Comparison of ENCODE assay signal across 8 cellular contexts in genomic region chr11:34054351-34054750, GRCh38. TPM values are rescaled to one million over a fixed set of nuclear protein-coding genes. Genes with fewer than 3 reads are reported as not detected.
A peak's percentile ranks its signal among the peaks of the same experiment; 100 is the strongest.
DNase-seq lines count a peak whose midpoint lies in the region; ATAC-seq and TF ChIP-seq lines count a peak whose summit lies in the region.
"Not testable (repeated sequence)": the region's sequence is repeated elsewhere in the genome, so short reads cannot be mapped to it uniquely, and the experiment has no call there.

No MANE protein-coding gene starts in this region.

- H3K4me3 Mint-ChIP-seq in activated T-helper 1 cell treated with anti-CD3 and anti-CD28 coated beads, Interleukin-12 subunit alpha, Interleukin-12 subunit beta, Interleukin-2, Interleukin-4 antibody, amounts not matched to agents 30 ng/mL and 10 ng/mL and 1 ng/mL, durations not matched to agents 14 hours and 24 hours and 36 hours, result peak overlapping the region; percentile 99
- H3K4me3 Mint-ChIP-seq in glutamatergic neuron (ENCODE audit: unreplicated experiment), result peak overlapping the region; percentile 95
- peak overlapping the region; percentile 98 for H3K4me3 Mint-ChIP-seq in natural killer cell treated with Interleukin-12 subunit alpha and Interleukin-12 subunit beta and Interleukin-15 and Interleukin-18, amount 100 ng/mL, for 72 hours
- peak overlapping the region; percentile 59 to 98 for H3K4me3 Mint-ChIP-seq in stimulated activated naive B cell treated with anti-CD40 and anti-IgM and Interleukin-4, amounts not matched to agents 10 μg/mL and 1 μg/mL and 100 μg/mL, for 72 hours

- intact Hi-C loops in activated T-helper 1 cell treated with anti-CD3 and anti-CD28 coated beads, Interleukin-12 subunit alpha, Interleukin-12 subunit beta, Interleukin-2, Interleukin-4 antibody, amounts not matched to agents 30 ng/mL and 10 ng/mL and 1 ng/mL, durations not matched to agents 14 hours and 24 hours and 36 hours (cut with micrococcal nuclease), result loop anchor here (5.0 to 10.0 kb wide), 5 partner anchors 162 to 1610 kb away; partner anchors contain the start of genes CSTF3, DEPDC7, LMO2 and QSER1
- intact Hi-C loops in colonic mucosa (cut with DNase I), result not testable (repeated sequence)

- not testable (repeated sequence) for H3K27me3 Mint-ChIP-seq in activated T-helper 1 cell treated with anti-CD3 and anti-CD28 coated beads, Interleukin-12 subunit alpha, Interleukin-12 subunit beta, Interleukin-2, Interleukin-4 antibody, amounts not matched to agents 30 ng/mL and 10 ng/mL and 1 ng/mL, durations not matched to agents 14 hours and 24 hours and 36 hours (ENCODE audit: insufficient read depth); natural killer cell treated with Interleukin-12 subunit alpha and Interleukin-12 subunit beta and Interleukin-15 and Interleukin-18, amount 100 ng/mL, for 72 hours; stimulated activated naive B cell treated with anti-CD40 and anti-IgM and Interleukin-4, amounts not matched to agents 10 μg/mL and 1 μg/mL and 100 μg/mL, for 72 hours
- H3K27me3 Mint-ChIP-seq in glutamatergic neuron (ENCODE audit: unreplicated experiment), result peaks cover 15% of the 10 kb centered on the region

- not testable (repeated sequence) for H3K9me3 ChIP-seq in SJCRH30 (replicated peaks); colonic mucosa

- H3K9me3 Mint-ChIP-seq in activated T-helper 1 cell treated with anti-CD3 and anti-CD28 coated beads, Interleukin-12 subunit alpha, Interleukin-12 subunit beta, Interleukin-2, Interleukin-4 antibody, amounts not matched to agents 30 ng/mL and 10 ng/mL and 1 ng/mL, durations not matched to agents 14 hours and 24 hours and 36 hours; natural killer cell treated with Interleukin-12 subunit alpha and Interleukin-12 subunit beta and Interleukin-15 and Interleukin-18, amount 100 ng/mL, for 72 hours; stimulated activated naive B cell treated with anti-CD40 and anti-IgM and Interleukin-4, amounts not matched to agents 10 μg/mL and 1 μg/mL and 100 μg/mL, for 72 hours: not testable (repeated sequence)
- peaks cover 12% of the 10 kb centered on the region for H3K9me3 Mint-ChIP-seq in glutamatergic neuron (ENCODE audit: unreplicated experiment)

- not testable (repeated sequence) for TF ChIP-seq CTCF in BJ (IDR thresholded peaks at IDR 0.05; ENCODE audit: insufficient read depth, low read depth, low read length); HL-60 (IDR thresholded peaks at IDR 0.05; ENCODE audit: insufficient read depth, low read length); colonic mucosa (IDR thresholded peaks at IDR 0.05); glutamatergic neuron (IDR thresholded peaks at IDR 0.05; ENCODE audit: partially characterized antibody, unreplicated experiment)

- H3K4me3 ChIP-seq in BJ (ENCODE audit: low read depth, low read length) (peak overlapping the region; percentile 97), HL-60 (replicated peaks; ENCODE audit: insufficient read depth, low read length) (peak overlapping the region; percentile 84), SJCRH30 (peak overlapping the region; percentile 93), colonic mucosa (peak overlapping the region; percentile 98)

- CTCF ChIA-PET in BJ (lab: Yijun Ruan, JAX), result interaction anchor here (0.6 kb wide), 2 partner anchors 33 to 224 kb away, joined by 3 read pairs; no protein-coding TSS in a partner anchor

- H3K36me3 ChIP-seq in BJ (ENCODE audit: control insufficient read depth, insufficient read depth, low read length); colonic mucosa: not testable (repeated sequence)
- H3K36me3 ChIP-seq in SJCRH30, result peaks cover 54% of the 10 kb centered on the region

- ATAC-seq in natural killer cell treated with Interleukin-12 subunit alpha and Interleukin-12 subunit beta and Interleukin-15 and Interleukin-18, amount 100 ng/mL, for 72 hours; stimulated activated naive B cell treated with anti-CD40 and anti-IgM and Interleukin-4, amounts not matched to agents 10 μg/mL and 1 μg/mL and 100 μg/mL, for 72 hours (replicated peaks): not testable (repeated sequence)

- H3K4me1 Mint-ChIP-seq in activated T-helper 1 cell treated with anti-CD3 and anti-CD28 coated beads, Interleukin-12 subunit alpha, Interleukin-12 subunit beta, Interleukin-2, Interleukin-4 antibody, amounts not matched to agents 30 ng/mL and 10 ng/mL and 1 ng/mL, durations not matched to agents 14 hours and 24 hours and 36 hours (ENCODE audit: low read depth), result peaks cover 28% of the 10 kb centered on the region
- H3K4me1 Mint-ChIP-seq in glutamatergic neuron (ENCODE audit: low read depth, unreplicated experiment), result peaks cover 29% of the 10 kb centered on the region
- H3K4me1 Mint-ChIP-seq in natural killer cell treated with Interleukin-12 subunit alpha and Interleukin-12 subunit beta and Interleukin-15 and Interleukin-18, amount 100 ng/mL, for 72 hours (ENCODE audit: low read depth in 2 of 2), result peaks cover 22 to 52% of the 10 kb centered on the region in 2 donors
- H3K4me1 Mint-ChIP-seq in stimulated activated naive B cell treated with anti-CD40 and anti-IgM and Interleukin-4, amounts not matched to agents 10 μg/mL and 1 μg/mL and 100 μg/mL, for 72 hours, result peaks cover 17 to 32% of the 10 kb centered on the region in 2 donors

- DNase-seq in BJ (ENCODE audit: low read depth); HL-60 (ENCODE audit: low read depth in 1 of 2, low spot score in 1 of 2); SJCRH30; activated T-helper 1 cell treated with anti-CD3 and anti-CD28 coated beads, Interleukin-12 subunit alpha, Interleukin-12 subunit beta, Interleukin-2, Interleukin-4 antibody, amounts not matched to agents 30 ng/mL and 10 ng/mL and 1 ng/mL, durations not matched to agents 14 hours and 24 hours and 36 hours (ENCODE audit: low spot score); colonic mucosa; glutamatergic neuron; natural killer cell treated with Interleukin-12 subunit alpha and Interleukin-12 subunit beta and Interleukin-15 and Interleukin-18, amount 100 ng/mL, for 72 hours (ENCODE audit: low spot score); stimulated activated naive B cell treated with anti-CD40 and anti-IgM and Interleukin-4, amounts not matched to agents 10 μg/mL and 1 μg/mL and 100 μg/mL, for 72 hours: not testable (repeated sequence)

- peaks cover 23% of the 10 kb centered on the region for H3K36me3 Mint-ChIP-seq in activated T-helper 1 cell treated with anti-CD3 and anti-CD28 coated beads, Interleukin-12 subunit alpha, Interleukin-12 subunit beta, Interleukin-2, Interleukin-4 antibody, amounts not matched to agents 30 ng/mL and 10 ng/mL and 1 ng/mL, durations not matched to agents 14 hours and 24 hours and 36 hours (ENCODE audit: low read depth)
- not testable (repeated sequence) for H3K36me3 Mint-ChIP-seq in glutamatergic neuron (ENCODE audit: unreplicated experiment)
- peaks cover 16% of the 10 kb centered on the region for H3K36me3 Mint-ChIP-seq in natural killer cell treated with Interleukin-12 subunit alpha and Interleukin-12 subunit beta and Interleukin-15 and Interleukin-18, amount 100 ng/mL, for 72 hours
- H3K36me3 Mint-ChIP-seq in stimulated activated naive B cell treated with anti-CD40 and anti-IgM and Interleukin-4, amounts not matched to agents 10 μg/mL and 1 μg/mL and 100 μg/mL, for 72 hours, result peaks cover 18 to 26% of the 10 kb centered on the region in 2 donors

- H3K27me3 ChIP-seq in BJ (ENCODE audit: control insufficient read depth, insufficient read depth, low read length); HL-60 (ENCODE audit: insufficient read depth, poor library complexity, severe bottlenecking); SJCRH30; colonic mucosa: not testable (repeated sequence)

- POLR2A ChIA-PET in BJ (lab: Charles Lee), result not testable (repeated sequence)

- H3K4me1 ChIP-seq in SJCRH30, result peaks cover 25% of the 10 kb centered on the region
- peaks cover 35% of the 10 kb centered on the region for H3K4me1 ChIP-seq in colonic mucosa

- not testable (repeated sequence) for H3K9ac ChIP-seq in colonic mucosa (ENCODE audit: low read depth in 2 of 2, low read length in 2 of 2)

- H3K27ac ChIP-seq in HL-60 (replicated peaks); SJCRH30; colonic mucosa: not testable (repeated sequence)

- H3K27ac Mint-ChIP-seq in activated T-helper 1 cell treated with anti-CD3 and anti-CD28 coated beads, Interleukin-12 subunit alpha, Interleukin-12 subunit beta, Interleukin-2, Interleukin-4 antibody, amounts not matched to agents 30 ng/mL and 10 ng/mL and 1 ng/mL, durations not matched to agents 14 hours and 24 hours and 36 hours, result peak overlapping the region; percentile 29
- H3K27ac Mint-ChIP-seq in glutamatergic neuron (ENCODE audit: unreplicated experiment); stimulated activated naive B cell treated with anti-CD40 and anti-IgM and Interleukin-4, amounts not matched to agents 10 μg/mL and 1 μg/mL and 100 μg/mL, for 72 hours: not testable (repeated sequence)
- H3K27ac Mint-ChIP-seq in natural killer cell treated with Interleukin-12 subunit alpha and Interleukin-12 subunit beta and Interleukin-15 and Interleukin-18, amount 100 ng/mL, for 72 hours, result peak overlapping the region; percentile 97 to 99

RNA-seq across cellular contexts. Expression of gene CAPRIN1, which starts 2.8 kb away (rescaled TPM):
- polyA plus RNA-seq in BJ (2011; rRNA removed), result 183 and 195 TPM in 2 replicates
- polyA minus RNA-seq in BJ (2011; rRNA and poly(A)+ RNA removed), result 256 and 364 TPM in 2 replicates
- 269 and 287 TPM in 2 replicates for total RNA-seq in SJCRH30 (2014; rRNA removed; shearing (Covaris generic))
- total RNA-seq in activated T-helper 1 cell treated with anti-CD3 and anti-CD28 coated beads, Interleukin-12 subunit alpha, Interleukin-12 subunit beta, Interleukin-2, Interleukin-4 antibody, amounts not matched to agents 30 ng/mL and 10 ng/mL and 1 ng/mL, durations not matched to agents 14 hours and 24 hours and 36 hours, result 285 and 289 TPM in 2 replicates
- total RNA-seq in colonic mucosa (100 to 1,000 TPM; 182 to 274 TPM), glutamatergic neuron (ENCODE audit: unreplicated experiment) (356 TPM)
- 100 to 1,000 TPM; 228 to 234 TPM for total RNA-seq in natural killer cell treated with Interleukin-12 subunit alpha and Interleukin-12 subunit beta and Interleukin-15 and Interleukin-18, amount 100 ng/mL, for 72 hours

RNA-seq across cellular contexts. Expression of gene NAT10, which starts 51.1 kb away (rescaled TPM):
- polyA plus RNA-seq in BJ (2011; rRNA removed), result 31.6 and 35.0 TPM in 2 replicates
- polyA minus RNA-seq in BJ (2011; rRNA and poly(A)+ RNA removed), result 32.1 and 44.4 TPM in 2 replicates
- 50.2 and 52.0 TPM in 2 replicates for total RNA-seq in SJCRH30 (2014; rRNA removed; shearing (Covaris generic))
- 157 and 158 TPM in 2 replicates for total RNA-seq in activated T-helper 1 cell treated with anti-CD3 and anti-CD28 coated beads, Interleukin-12 subunit alpha, Interleukin-12 subunit beta, Interleukin-2, Interleukin-4 antibody, amounts not matched to agents 30 ng/mL and 10 ng/mL and 1 ng/mL, durations not matched to agents 14 hours and 24 hours and 36 hours
- total RNA-seq in colonic mucosa, result 10 to 100 TPM; 24.1 to 48.0 TPM
- 35.3 TPM for total RNA-seq in glutamatergic neuron (ENCODE audit: unreplicated experiment)
- total RNA-seq in natural killer cell treated with Interleukin-12 subunit alpha and Interleukin-12 subunit beta and Interleukin-15 and Interleukin-18, amount 100 ng/mL, for 72 hours, result 100 to 1,000 TPM in 1 of 2 donors, 10 to 100 TPM in 1; 93.6 to 135 TPM
